Comparison of ENCODE assay signal across 20 cellular contexts in genomic region chr13:24183741-24184182, GRCh38. TPM values are rescaled to one million over a fixed set of nuclear protein-coding genes. Genes with fewer than 3 reads are reported as not detected.
A peak's percentile ranks its signal among the peaks of the same experiment; 100 is the strongest.
DNase-seq lines count a peak whose midpoint lies in the region; ATAC-seq and TF ChIP-seq lines count a peak whose summit lies in the region.
"Had no signal": no experiment of that assay in that cellular context is flagged by ENCODE, and none has a peak within 500 bp of the region (broad histone marks: within the 10 kb centered on the region; RNA-seq: fewer than 3 reads in every experiment).

No MANE protein-coding gene starts in this region.

- intact Hi-C loops in Right ventricle myocardium inferior (cut with DNase I) (no loop called here), left ventricle myocardium inferior (cut with micrococcal nuclease) (no loop called here), lower lobe of right lung (cut with DNase I) (no loop called here)

- no peak overlapping the region for H3K27ac ChIP-seq in left ventricle myocardium inferior (replicated peaks)
- H3K27ac ChIP-seq in endodermal cell (ENCODE audit: low read depth, low read length): no peak overlapping the region
- H3K27ac ChIP-seq in mucosa of rectum (ENCODE audit: low read depth in 2 of 2, low read length in 2 of 2): peak overlapping the region; percentile 88 to 90
- no peak overlapping the region for H3K27ac ChIP-seq in lower lobe of right lung
- H3K27ac ChIP-seq: gastrocnemius medialis, SK-N-MC, thyroid gland had no signal

- H3K27me3 Mint-ChIP-seq in endodermal cell (ENCODE audit: insufficient read depth): no peaks in the 10 kb centered on the region

- ATAC-seq in Right ventricle myocardium inferior (no peak), lower lobe of right lung (no peak), HG03175 (IDR thresholded peaks at IDR 0.05; ENCODE audit: unreplicated experiment) (no peak)
- ATAC-seq: gastrocnemius medialis, K562 had no signal

- H3K4me3 ChIP-seq in left ventricle myocardium inferior (no peak overlapping the region), endodermal cell (ENCODE audit: low read length) (no peak overlapping the region), mucosa of rectum (ENCODE audit: low read length in 2 of 2) (peak overlapping the region; percentile 18 to 55), lower lobe of right lung (no peak overlapping the region)
- H3K4me3 ChIP-seq: gastrocnemius medialis, K562, SK-N-MC, thyroid gland had no signal

- no peaks in the 10 kb centered on the region for H3K36me3 ChIP-seq in left ventricle myocardium inferior
- H3K36me3 ChIP-seq in endodermal cell (ENCODE audit: control insufficient read depth, insufficient read depth, low read length): no peaks in the 10 kb centered on the region
- no peaks in the 10 kb centered on the region for H3K36me3 ChIP-seq in mucosa of rectum (ENCODE audit: control insufficient read depth in 2 of 2, insufficient read depth in 2 of 2, low read length in 2 of 2)
- no peaks in the 10 kb centered on the region for H3K36me3 ChIP-seq in lower lobe of right lung
- H3K36me3 ChIP-seq: gastrocnemius medialis, thyroid gland had no signal

- H3K27me3 ChIP-seq in left ventricle myocardium inferior (ENCODE audit: low read depth): no peaks in the 10 kb centered on the region
- H3K27me3 ChIP-seq in endodermal cell (ENCODE audit: control insufficient read depth, insufficient read depth, low read length, poor library complexity, severe bottlenecking): no peaks in the 10 kb centered on the region
- H3K27me3 ChIP-seq in mucosa of rectum (ENCODE audit: control insufficient read depth in 2 of 2, insufficient read depth in 2 of 2, low read length in 2 of 2): no peaks in the 10 kb centered on the region
- no peaks in the 10 kb centered on the region for H3K27me3 ChIP-seq in lower lobe of right lung (ENCODE audit: low read depth)
- H3K27me3 ChIP-seq: gastrocnemius medialis, thyroid gland had no signal

- peaks cover under 1% of the 10 kb centered on the region for H3K9me3 Mint-ChIP-seq in endodermal cell

- peaks cover 5% of the 10 kb centered on the region for H3K36me3 Mint-ChIP-seq in endodermal cell (ENCODE audit: low read depth)

- peaks cover 4% of the 10 kb centered on the region for H3K9me3 ChIP-seq in left ventricle myocardium inferior (replicated peaks)
- peaks cover 6% of the 10 kb centered on the region for H3K9me3 ChIP-seq in endodermal cell (ENCODE audit: control insufficient read depth, low read length)
- no peaks in the 10 kb centered on the region for H3K9me3 ChIP-seq in mucosa of rectum (ENCODE audit: control insufficient read depth in 2 of 2, low read length in 2 of 2)
- no peaks in the 10 kb centered on the region for H3K9me3 ChIP-seq in lower lobe of right lung
- H3K9me3 ChIP-seq: gastrocnemius medialis, thyroid gland had no signal

- peak overlapping the region; percentile 45 for H3K27ac Mint-ChIP-seq in endodermal cell
- H3K27ac Mint-ChIP-seq: mesothelial cell of epicardium had no signal

- WGBS in endodermal cell (ENCODE audit: insufficient coverage in 1 of 2, insufficient read length in 1 of 2), 2 experiments: 94 to 100% methylated on average over 1 to 9 of the region's 9 CpGs

- peaks cover 44% of the 10 kb centered on the region for H3K4me1 Mint-ChIP-seq in endodermal cell
- H3K4me1 Mint-ChIP-seq: mesothelial cell of epicardium had no signal

- peak; percentile 20 for DNase-seq in Right ventricle myocardium inferior (ENCODE audit: missing footprints)
- no peak for DNase-seq in left ventricle myocardium inferior
- DNase-seq in endodermal cell: no peak
- DNase-seq in NCI-H2227 (lab: John Stamatoyannopoulos, UW; ENCODE audit: unreplicated experiment): no peak
- no peak for DNase-seq in lower lobe of right lung
- DNase-seq in putamen (ENCODE audit: low spot score): no peak
- DNase-seq: activated CD4-positive, alpha-beta T cell treated with anti-CD3 and anti-CD28 coated beads for 48 hours; activated naive CD4-positive, alpha-beta T cell; DND-41; gastrocnemius medialis; GOT3; NCI-H1092 treated with DMSO at 0.1 percent for 48 hours; OCI-M1; T1000; thyroid gland had no signal

- peaks cover 11% of the 10 kb centered on the region for H3K4me1 ChIP-seq in left ventricle myocardium inferior
- H3K4me1 ChIP-seq in endodermal cell (ENCODE audit: control insufficient read depth, insufficient read depth, low read length): no peaks in the 10 kb centered on the region
- H3K4me1 ChIP-seq in mucosa of rectum (ENCODE audit: control insufficient read depth in 2 of 2, insufficient read depth in 2 of 2, low read length in 2 of 2): peaks cover 36 to 42% of the 10 kb centered on the region in 2 donors
- no peaks in the 10 kb centered on the region for H3K4me1 ChIP-seq in lower lobe of right lung
- H3K4me1 ChIP-seq: gastrocnemius medialis had no signal

- no peak overlapping the region for H3K4me3 Mint-ChIP-seq in endodermal cell
- H3K4me3 Mint-ChIP-seq: mesothelial cell of epicardium had no signal

- no peak overlapping the region for H3K9ac ChIP-seq in endodermal cell (ENCODE audit: extremely low read depth, low read length, poor library complexity, severe bottlenecking)
- H3K9ac ChIP-seq in mucosa of rectum (ENCODE audit: low read depth in 1 of 2, low read length in 2 of 2): peak overlapping the region; percentile 38 to 53

- no peak for TF ChIP-seq CTCF in left ventricle myocardium inferior (IDR thresholded peaks at IDR 0.05; ENCODE audit: borderline replicate concordance)
- no peak for TF ChIP-seq CTCF in endodermal cell (conservative IDR thresholded peaks at IDR 0.05)
- TF ChIP-seq CTCF in lower lobe of right lung (IDR thresholded peaks at IDR 0.05): no peak

RNA-seq across cellular contexts. Expression of gene SPATA13, which starts 23.2 kb away (rescaled TPM):
- total RNA-seq in Right ventricle myocardium inferior: 9.9 TPM
- total RNA-seq in left ventricle myocardium inferior: 8.4 TPM
- 10 to 100 TPM; 19.4 to 24.8 TPM for total RNA-seq in endodermal cell
- 21.3 TPM for polyA plus RNA-seq in endodermal cell (2013, experiment 1 of 2)
- polyA plus RNA-seq in endodermal cell (2013, experiment 2 of 2): 20.5 TPM
- total RNA-seq in lower lobe of right lung: 44.2 TPM

Comparison
In these comparisons a context has a peak if more than half of its experiments do, and no peak if none do; other contexts are left out.
1. H3K27ac ChIP-seq: peak in mucosa of rectum (2 of 2); none in left ventricle myocardium inferior (single experiment), endodermal cell (single experiment) and lower lobe of right lung (single experiment).
2. H3K4me3 ChIP-seq: peak in mucosa of rectum (2 of 2); none in left ventricle myocardium inferior (single experiment), endodermal cell (single experiment) and lower lobe of right lung (single experiment).